In genomic region chr14:99522934-99523660, GRCh38 we compare ENCODE assay signal across 14 cellular contexts. TPM values are rescaled to one million over a fixed set of nuclear protein-coding genes. Genes with fewer than 3 reads are reported as not detected.
DNase-seq lines count a peak whose midpoint lies in the region; TF ChIP-seq lines count a peak whose summit lies in the region.
"Had no signal": no experiment of that assay in that cellular context is flagged by ENCODE, and none has a peak within 500 bp of the region (broad histone marks: within the 10 kb centered on the region; RNA-seq: fewer than 3 reads in every experiment).

No MANE protein-coding gene starts in this region.

- H3K36me3 ChIP-seq in BLaER1 (peaks cover 25% of the 10 kb centered on the region; the same call in 1 of the 2 replicates), OCI-LY3 (replicated peaks; ENCODE audit: low read depth, low read length) (no peaks in the 10 kb centered on the region)
- H3K36me3 ChIP-seq: pancreas, thoracic aorta had no signal

- H3K27me3 ChIP-seq in BLaER1: no peaks in the 10 kb centered on the region
- no peaks in the 10 kb centered on the region for H3K27me3 ChIP-seq in OCI-LY3 (ENCODE audit: low read depth, low read length)
- H3K27me3 ChIP-seq: pancreas had no signal

- no peak overlapping the region for H3K4me3 ChIP-seq in BLaER1
- H3K4me3 ChIP-seq in OCI-LY3 (ENCODE audit: low read length): peak overlapping the region; percentile 15; the same call in 1 of the 2 replicates
- H3K4me3 ChIP-seq in fibroblast of villous mesenchyme (ENCODE audit: low read depth, low read length): no peak overlapping the region
- H3K4me3 ChIP-seq: pancreas, thoracic aorta had no signal

- H3K4me2 ChIP-seq in BLaER1: no peak overlapping the region
- H3K4me2 ChIP-seq in OCI-LY3 (ENCODE audit: low read length): peak overlapping the region; percentile 50

- peaks cover 95% of the 10 kb centered on the region for H4K20me1 ChIP-seq in BLaER1
- no peaks in the 10 kb centered on the region for H4K20me1 ChIP-seq in OCI-LY3 (ENCODE audit: insufficient read depth, low read length)

- peaks cover 39% of the 10 kb centered on the region for H3K4me1 Mint-ChIP-seq in nephron
- H3K4me1 Mint-ChIP-seq in T-helper 2 cell treated with Interferon-gamma antibody and Interleukin-4, amounts not matched to agents 5 μg/mL and 100 μg/mL, for 36 hours (ENCODE audit: low read depth): peaks cover 2% of the 10 kb centered on the region

- peak overlapping the region in 2 of 3 experiments; percentile 16 to 29 for H3K4me3 Mint-ChIP-seq in nephron
- H3K4me3 Mint-ChIP-seq in T-helper 2 cell treated with Interferon-gamma antibody and Interleukin-4, amounts not matched to agents 5 μg/mL and 100 μg/mL, for 36 hours: no peak overlapping the region
- H3K4me3 Mint-ChIP-seq: activated naive CD4-positive, alpha-beta T cell treated with anti-CD3 and anti-CD28 coated beads, Interleukin-2, amount 50 U/mL, for 24 hours had no signal

- no peaks in the 10 kb centered on the region for H3K36me3 Mint-ChIP-seq in nephron (ENCODE audit: low read depth)
- no peaks in the 10 kb centered on the region for H3K36me3 Mint-ChIP-seq in T-helper 2 cell treated with Interferon-gamma antibody and Interleukin-4, amounts not matched to agents 5 μg/mL and 100 μg/mL, for 36 hours (ENCODE audit: low read depth)
- H3K36me3 Mint-ChIP-seq: activated naive CD4-positive, alpha-beta T cell treated with anti-CD3 and anti-CD28 coated beads, Interleukin-2, amount 50 U/mL, for 24 hours had no signal

- H3K27ac Mint-ChIP-seq in nephron: peak overlapping the region; percentile 80 to 86 (median 83)
- H3K27ac Mint-ChIP-seq in T-helper 2 cell treated with Interferon-gamma antibody and Interleukin-4, amounts not matched to agents 5 μg/mL and 100 μg/mL, for 36 hours: no peak overlapping the region
- H3K27ac Mint-ChIP-seq: activated naive CD4-positive, alpha-beta T cell treated with anti-CD3 and anti-CD28 coated beads, Interleukin-2, amount 50 U/mL, for 24 hours had no signal

- H2AFZ ChIP-seq in OCI-LY3 (ENCODE audit: low read depth, low read length): no peak overlapping the region; the same call in 1 of the 2 replicates

- DNase-seq in fibroblast of villous mesenchyme (ENCODE audit: low read depth) (peak; percentile 71), NCI-H1048 (lab: John Stamatoyannopoulos, UW) (no peak), Ammon's horn (ENCODE audit: low spot score) (no peak)
- DNase-seq in T-helper 2 cell treated with Interferon-gamma antibody and Interleukin-4, amounts not matched to agents 5 μg/mL and 100 μg/mL, for 36 hours (ENCODE audit: low spot score): no peak
- no peak for DNase-seq in effector CD8-positive, alpha-beta T cell (lab: John Stamatoyannopoulos, UW)
- DNase-seq: activated CD4-positive, alpha-beta T cell treated with anti-CD3 and anti-CD28 coated beads, Interleukin-2, amount 50 U/mL, for 48 hours; NCI-H1930 had no signal

- H3K9me3 Mint-ChIP-seq in nephron: no peaks in the 10 kb centered on the region
- H3K9me3 Mint-ChIP-seq in T-helper 2 cell treated with Interferon-gamma antibody and Interleukin-4, amounts not matched to agents 5 μg/mL and 100 μg/mL, for 36 hours: no peaks in the 10 kb centered on the region
- H3K9me3 Mint-ChIP-seq: activated naive CD4-positive, alpha-beta T cell treated with anti-CD3 and anti-CD28 coated beads, Interleukin-2, amount 50 U/mL, for 24 hours had no signal

- no peaks in the 10 kb centered on the region for H3K79me2 ChIP-seq in OCI-LY3 (ENCODE audit: low read length)

- H3K4me1 ChIP-seq in BLaER1 (peaks cover 34% of the 10 kb centered on the region), OCI-LY3 (ENCODE audit: low read length) (peaks cover 34% of the 10 kb centered on the region)

- TF ChIP-seq CTCF in OCI-LY3 (IDR thresholded peaks at IDR 0.05; ENCODE audit: low read depth, low read length): no peak
- TF ChIP-seq CTCF in fibroblast of villous mesenchyme (IDR thresholded peaks at IDR 0.05; ENCODE audit: insufficient read depth, low read depth, low read length): no peak
- TF ChIP-seq CTCF in nephron (IDR thresholded peaks at IDR 0.05; ENCODE audit: unreplicated experiment in 3 of 3): no peak

- H3K9me3 ChIP-seq in BLaER1 (no peaks in the 10 kb centered on the region), OCI-LY3 (ENCODE audit: insufficient read depth, low read length) (no peaks in the 10 kb centered on the region)
- H3K9me3 ChIP-seq: pancreas, thoracic aorta had no signal

- H3K9ac ChIP-seq in BLaER1: no peak overlapping the region; the same call in 1 of the 2 replicates
- H3K9ac ChIP-seq in OCI-LY3 (ENCODE audit: low read length): peak overlapping the region; percentile 29; the same call in 1 of the 2 replicates

- H3K27ac ChIP-seq in BLaER1 (peak overlapping the region; percentile 18; the same call in 1 of the 2 replicates), OCI-LY3 (ENCODE audit: low read length) (peak overlapping the region; percentile 29)
- H3K27ac ChIP-seq: HL-60, pancreas, thoracic aorta had no signal

- no peaks in the 10 kb centered on the region for H3K27me3 Mint-ChIP-seq in nephron (ENCODE audit: low read depth)
- H3K27me3 Mint-ChIP-seq in T-helper 2 cell treated with Interferon-gamma antibody and Interleukin-4, amounts not matched to agents 5 μg/mL and 100 μg/mL, for 36 hours (ENCODE audit: low read depth): no peaks in the 10 kb centered on the region
- H3K27me3 Mint-ChIP-seq: activated naive CD4-positive, alpha-beta T cell treated with anti-CD3 and anti-CD28 coated beads, Interleukin-2, amount 50 U/mL, for 24 hours had no signal

RNA-seq across cellular contexts. Expression of gene CCNK, which starts 41.9 kb away (rescaled TPM):
- 20.9 and 38.4 TPM in 2 replicates for total RNA-seq in fibroblast of villous mesenchyme

RNA-seq across cellular contexts. Expression of gene SETD3, which starts 42.4 kb away (rescaled TPM):
- total RNA-seq in fibroblast of villous mesenchyme: 44.1 and 57.0 TPM in 2 replicates
